Comparison of ENCODE assay signal across 26 cellular contexts in genomic region chr7:27871086-27871485, GRCh38.
"Had no signal": no experiment of that assay in that cellular context is flagged by ENCODE, and none has a peak within 500 bp of the region (broad histone marks: within the 10 kb centered on the region; RNA-seq: fewer than 3 reads in every experiment).

No MANE protein-coding gene starts in this region.

- H3K27me3 ChIP-seq: neutrophil, pancreas, right lobe of liver, sigmoid colon, stomach, thyroid gland, tibial nerve, upper lobe of left lung, vagina had no signal

- H3K4me1 Mint-ChIP-seq: neural crest cell had no signal

- H3K36me3 Mint-ChIP-seq: natural killer cell treated with Interleukin-12 subunit alpha and Interleukin-12 subunit beta and Interleukin-15 and Interleukin-18, amount 100 ng/mL, for 72 hours; stimulated activated effector memory CD8-positive, alpha-beta T cell treated with anti-CD3 and anti-CD28 coated beads, Interleukin-12 subunit alpha, Interleukin-12 subunit beta, amount 100 ng/mL, for 72 hours had no signal

- DNase-seq: nephron progenitor cell; nucleus accumbens; pancreas; psoas muscle; right cardiac atrium; right lobe of liver; sigmoid colon; small intestine; stimulated activated CD4-positive, alpha-beta T cell treated with anti-CD3 and anti-CD28 coated beads, Interleukin-15, amount 100 ng/mL, for 24 hours; stimulated activated CD4-positive, alpha-beta T cell treated with anti-CD3 and anti-CD28 coated beads, Interleukin-2, amount 100 ng/mL, for 24 hours; stimulated activated CD4-positive, alpha-beta T cell treated with anti-CD3 and anti-CD28 coated beads, Interleukin-2, amount 100 ng/mL, for 48 hours; stimulated activated CD4-positive, alpha-beta T cell treated with anti-CD3 and anti-CD28 coated beads, Interleukin-4, amount 100 ng/mL, for 24 hours; stimulated activated naive B cell treated with anti-CD40 and anti-IgM and Interleukin-4, amounts not matched to agents 10 μg/mL and 1 μg/mL and 100 μg/mL, for 72 hours; stimulated activated naive CD4-positive, alpha-beta T cell treated with Interleukin-2 at 50 U/mL for 16 hours; stomach; thyroid gland; trophoblast cell; upper lobe of left lung had no signal

- H3K27ac Mint-ChIP-seq: nephron progenitor cell; stimulated activated effector memory CD8-positive, alpha-beta T cell treated with anti-CD3 and anti-CD28 coated beads, Interleukin-12 subunit alpha, Interleukin-12 subunit beta, amount 100 ng/mL, for 72 hours; stimulated activated naive B cell treated with anti-CD40 and anti-IgM and Interleukin-4, amounts not matched to agents 10 μg/mL and 1 μg/mL and 100 μg/mL, for 72 hours; stimulated activated naive CD8-positive, alpha-beta T cell treated with anti-CD3 and anti-CD28 coated beads, Interleukin-15, Interleukin-2, amounts not matched to agents 100 ng/mL and 50 ng/mL, for 24 hours had no signal

- ATAC-seq: natural killer cell treated with Interleukin-12 subunit alpha and Interleukin-12 subunit beta and Interleukin-15 and Interleukin-18, amount 100 ng/mL, for 72 hours; pancreas; psoas muscle; right cardiac atrium; right lobe of liver; stimulated activated effector memory CD8-positive, alpha-beta T cell treated with anti-CD3 and anti-CD28 coated beads, Interleukin-12 subunit alpha, Interleukin-12 subunit beta, amount 100 ng/mL, for 72 hours; stimulated activated naive B cell treated with anti-CD40 and anti-IgM and Interleukin-4, amounts not matched to agents 10 μg/mL and 1 μg/mL and 100 μg/mL, for 72 hours had no signal

- H3K4me3 Mint-ChIP-seq: natural killer cell treated with Interleukin-12 subunit alpha and Interleukin-12 subunit beta and Interleukin-15 and Interleukin-18, amount 100 ng/mL, for 72 hours; nephron progenitor cell; neural crest cell; stimulated activated effector memory CD8-positive, alpha-beta T cell treated with anti-CD3 and anti-CD28 coated beads, Interleukin-12 subunit alpha, Interleukin-12 subunit beta, amount 100 ng/mL, for 72 hours; stimulated activated naive B cell treated with anti-CD40 and anti-IgM and Interleukin-4, amounts not matched to agents 10 μg/mL and 1 μg/mL and 100 μg/mL, for 72 hours; stimulated activated naive CD8-positive, alpha-beta T cell treated with anti-CD3 and anti-CD28 coated beads, Interleukin-15, Interleukin-2, amounts not matched to agents 100 ng/mL and 50 ng/mL, for 24 hours had no signal

- H3K27me3 Mint-ChIP-seq: natural killer cell treated with Interleukin-12 subunit alpha and Interleukin-12 subunit beta and Interleukin-15 and Interleukin-18, amount 100 ng/mL, for 72 hours; stimulated activated naive B cell treated with anti-CD40 and anti-IgM and Interleukin-4, amounts not matched to agents 10 μg/mL and 1 μg/mL and 100 μg/mL, for 72 hours; stimulated activated naive CD8-positive, alpha-beta T cell treated with anti-CD3 and anti-CD28 coated beads, Interleukin-15, Interleukin-2, amounts not matched to agents 100 ng/mL and 50 ng/mL, for 24 hours had no signal

- H3K27ac ChIP-seq: neutrophil, psoas muscle, right lobe of liver, sigmoid colon, stomach, thoracic aorta, thyroid gland, tibial nerve, upper lobe of left lung had no signal

- H3K9me3 Mint-ChIP-seq: natural killer cell treated with Interleukin-12 subunit alpha and Interleukin-12 subunit beta and Interleukin-15 and Interleukin-18, amount 100 ng/mL, for 72 hours; stimulated activated effector memory CD8-positive, alpha-beta T cell treated with anti-CD3 and anti-CD28 coated beads, Interleukin-12 subunit alpha, Interleukin-12 subunit beta, amount 100 ng/mL, for 72 hours; stimulated activated naive B cell treated with anti-CD40 and anti-IgM and Interleukin-4, amounts not matched to agents 10 μg/mL and 1 μg/mL and 100 μg/mL, for 72 hours; stimulated activated naive CD8-positive, alpha-beta T cell treated with anti-CD3 and anti-CD28 coated beads, Interleukin-15, Interleukin-2, amounts not matched to agents 100 ng/mL and 50 ng/mL, for 24 hours had no signal

- H3K36me3 ChIP-seq: pancreas, right lobe of liver, thoracic aorta, thyroid gland, upper lobe of left lung, vagina had no signal

- H3K9me3 ChIP-seq: neutrophil, pancreas, psoas muscle, right lobe of liver, sigmoid colon, stomach, thoracic aorta, thyroid gland, tibial nerve, upper lobe of left lung, vagina had no signal

- H3K4me3 ChIP-seq: pancreas, psoas muscle, right lobe of liver, sigmoid colon, stomach, thoracic aorta, thyroid gland, tibial nerve, upper lobe of left lung, vagina had no signal
